ENCODE assay signal across 29 cellular contexts in the genomic region with DNA sequence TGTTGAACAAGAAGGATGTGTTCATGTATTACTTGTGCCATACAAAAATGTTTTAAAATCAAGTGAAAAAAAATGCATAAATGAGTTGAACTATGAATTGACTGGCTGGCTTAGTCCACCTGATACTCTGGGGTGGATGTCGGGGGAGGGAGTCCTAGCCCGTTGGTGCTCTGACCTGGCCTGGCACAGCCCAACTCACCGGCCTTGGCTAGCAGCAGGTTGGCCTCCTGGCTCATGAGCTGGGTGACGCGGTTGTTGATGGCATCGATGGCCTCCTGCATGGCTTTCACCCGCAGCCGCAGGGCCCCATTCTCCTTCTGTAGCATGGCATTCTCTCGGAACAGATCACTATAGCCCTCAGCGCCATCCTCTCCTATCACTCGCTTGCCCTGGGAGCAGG. TPM values are rescaled to one million over a fixed set of nuclear protein-coding genes. Genes with fewer than 3 reads are reported as not detected.
DNase-seq lines count a peak whose midpoint lies in the region; ATAC-seq, FAIRE-seq and TF ChIP-seq lines count a peak whose summit lies in the region.
"Had no signal": no experiment of that assay in that cellular context is flagged by ENCODE, and none has a peak within 500 bp of the region (broad histone marks: within the 10 kb centered on the region; RNA-seq: fewer than 3 reads in every experiment).

No MANE protein-coding gene starts in this region.

- peak overlapping the region; percentile 34 for H3K27ac Mint-ChIP-seq in activated CD4-positive, alpha-beta T cell treated with anti-CD3 and anti-CD28 coated beads, Interleukin-2, amount 10 ng/mL, durations not matched to agents 24 days and 14 days
- no peak overlapping the region for H3K27ac Mint-ChIP-seq in activated CD4-positive, alpha-beta T cell treated with anti-CD3 and anti-CD28 coated beads, Interleukin-2, amount 10 ng/mL, durations not matched to agents 7 days and 5 days
- H3K27ac Mint-ChIP-seq in activated naive CD8-positive, alpha-beta T cell: peak overlapping the region; percentile 73
- H3K27ac Mint-ChIP-seq: HFFc6, mesothelial cell of epicardium had no signal

- no peaks in the 10 kb centered on the region for H3K27me3 ChIP-seq in pancreas
- H3K27me3 ChIP-seq: adrenal gland, esophagus squamous epithelium, heart right ventricle, neutrophil, tibial nerve had no signal

- peaks cover 10% of the 10 kb centered on the region for H3K4me1 Mint-ChIP-seq in activated CD4-positive, alpha-beta T cell treated with anti-CD3 and anti-CD28 coated beads, Interleukin-2, amount 10 ng/mL, durations not matched to agents 24 days and 14 days
- H3K4me1 Mint-ChIP-seq in activated CD4-positive, alpha-beta T cell treated with anti-CD3 and anti-CD28 coated beads, Interleukin-2, amount 10 ng/mL, durations not matched to agents 7 days and 5 days: no peaks in the 10 kb centered on the region
- H3K4me1 Mint-ChIP-seq in activated naive CD8-positive, alpha-beta T cell (ENCODE audit: low read depth): peaks cover 6% of the 10 kb centered on the region
- H3K4me1 Mint-ChIP-seq: brain, mesothelial cell of epicardium had no signal

- no peaks in the 10 kb centered on the region for H3K9me3 Mint-ChIP-seq in activated CD4-positive, alpha-beta T cell treated with anti-CD3 and anti-CD28 coated beads, Interleukin-2, amount 10 ng/mL, durations not matched to agents 24 days and 14 days
- H3K9me3 Mint-ChIP-seq in activated CD4-positive, alpha-beta T cell treated with anti-CD3 and anti-CD28 coated beads, Interleukin-2, amount 10 ng/mL, durations not matched to agents 7 days and 5 days: no peaks in the 10 kb centered on the region
- no peaks in the 10 kb centered on the region for H3K9me3 Mint-ChIP-seq in activated naive CD8-positive, alpha-beta T cell (ENCODE audit: low read depth)
- H3K9me3 Mint-ChIP-seq: brain; CD4-positive, alpha-beta memory T cell; HFFc6; mesothelial cell of epicardium had no signal

- no peaks in the 10 kb centered on the region for H3K9me3 ChIP-seq in pancreas
- H3K9me3 ChIP-seq: adrenal gland, esophagus squamous epithelium, heart right ventricle, neutrophil, prostate gland, tibial nerve had no signal

- H3K36me3 ChIP-seq in pancreas: no peaks in the 10 kb centered on the region
- H3K36me3 ChIP-seq: adrenal gland, prostate gland had no signal

- CTCF ChIA-PET in activated CD4-positive, alpha-beta T cell treated with anti-CD3 and anti-CD28 coated beads, Interleukin-2, amount 10 ng/mL, durations not matched to agents 7 days and 5 days (lab: Charles Lee): interaction anchor here (1.0 kb wide), 1 partner anchor 24 kb away, joined by 3 read pairs; no protein-coding TSS in a partner anchor

- no peaks in the 10 kb centered on the region for H3K27me3 Mint-ChIP-seq in activated CD4-positive, alpha-beta T cell treated with anti-CD3 and anti-CD28 coated beads, Interleukin-2, amount 10 ng/mL, durations not matched to agents 24 days and 14 days
- H3K27me3 Mint-ChIP-seq in activated CD4-positive, alpha-beta T cell treated with anti-CD3 and anti-CD28 coated beads, Interleukin-2, amount 10 ng/mL, durations not matched to agents 7 days and 5 days: no peaks in the 10 kb centered on the region
- no peaks in the 10 kb centered on the region for H3K27me3 Mint-ChIP-seq in activated naive CD8-positive, alpha-beta T cell
- H3K27me3 Mint-ChIP-seq: brain; CD4-positive, alpha-beta memory T cell had no signal

- peaks cover 61% of the 10 kb centered on the region for H3K36me3 Mint-ChIP-seq in activated CD4-positive, alpha-beta T cell treated with anti-CD3 and anti-CD28 coated beads, Interleukin-2, amount 10 ng/mL, durations not matched to agents 24 days and 14 days (ENCODE audit: low read depth)
- peaks cover 68% of the 10 kb centered on the region for H3K36me3 Mint-ChIP-seq in activated CD4-positive, alpha-beta T cell treated with anti-CD3 and anti-CD28 coated beads, Interleukin-2, amount 10 ng/mL, durations not matched to agents 7 days and 5 days (ENCODE audit: low read depth)
- peaks cover 11% of the 10 kb centered on the region for H3K36me3 Mint-ChIP-seq in activated naive CD8-positive, alpha-beta T cell

- peaks cover 0 to 4% (median 0%) of the 10 kb centered on the region in 3 donors for H3K4me1 ChIP-seq in pancreas
- H3K4me1 ChIP-seq: adrenal gland, esophagus squamous epithelium, foreskin keratinocyte, heart right ventricle, prostate gland, tibial nerve had no signal

- POLR2A ChIA-PET in activated CD4-positive, alpha-beta T cell treated with anti-CD3 and anti-CD28 coated beads, Interleukin-2, amount 10 ng/mL, durations not matched to agents 7 days and 5 days (lab: Charles Lee): no interaction called here

- no peak for DNase-seq in activated CD4-positive, alpha-beta T cell treated with anti-CD3 and anti-CD28 coated beads, Interleukin-2, amount 10 ng/mL, durations not matched to agents 24 days and 14 days
- DNase-seq in activated CD4-positive, alpha-beta T cell treated with anti-CD3 and anti-CD28 coated beads, Interleukin-2, amount 10 ng/mL, durations not matched to agents 7 days and 5 days: no peak
- peak; percentile 42 for DNase-seq in DMS153 treated with DMSO at 0.1 percent for 48 hours (lab: John Stamatoyannopoulos, UW; ENCODE audit: unreplicated experiment)
- DNase-seq in pancreas: peak; percentile 50 to 89 (median 84)
- DNase-seq in COLO668 (lab: John Stamatoyannopoulos, UW; ENCODE audit: unreplicated experiment): no peak
- DNase-seq: activated effector memory CD4-positive, alpha-beta T cell treated with Interleukin-2 at 50 U/mL for 16 hours; AML-193; CD4-positive, alpha-beta memory T cell; esophagus squamous epithelium; foreskin keratinocyte; GM23248; heart right ventricle; HFFc6; IMR-90; NCI-H524; NK-92 treated with Interleukin-12 subunit alpha and Interleukin-12 subunit beta, amount 100 ng/mL, for 24 hours; stimulated activated CD4-positive, alpha-beta T cell treated with anti-CD3 and anti-CD28 coated beads, Interleukin-12 subunit alpha, Interleukin-12 subunit beta, amount 100 ng/mL, for 4 hours; stimulated activated CD4-positive, alpha-beta T cell treated with anti-CD3 and anti-CD28 coated beads, Interleukin-2, amount 100 ng/mL, for 48 hours had no signal

- H3K4me3 ChIP-seq in pancreas: no peak overlapping the region
- H3K4me3 ChIP-seq: adrenal gland, esophagus squamous epithelium, GM23248, heart right ventricle, prostate gland, tibial nerve had no signal

- no peak overlapping the region for H3K4me3 Mint-ChIP-seq in activated CD4-positive, alpha-beta T cell treated with anti-CD3 and anti-CD28 coated beads, Interleukin-2, amount 10 ng/mL, durations not matched to agents 24 days and 14 days
- H3K4me3 Mint-ChIP-seq in activated CD4-positive, alpha-beta T cell treated with anti-CD3 and anti-CD28 coated beads, Interleukin-2, amount 10 ng/mL, durations not matched to agents 7 days and 5 days: no peak overlapping the region
- H3K4me3 Mint-ChIP-seq in activated naive CD8-positive, alpha-beta T cell: no peak overlapping the region
- H3K4me3 Mint-ChIP-seq: brain; CD4-positive, alpha-beta memory T cell; HFFc6; mesothelial cell of epicardium had no signal

- FAIRE-seq in pancreas (lab: Jason Lieb, UNC): no peak
- FAIRE-seq: keratinocyte had no signal

- intact Hi-C loops in activated CD4-positive, alpha-beta T cell treated with anti-CD3 and anti-CD28 coated beads, Interleukin-2, amount 10 ng/mL, durations not matched to agents 24 days and 14 days (cut with micrococcal nuclease): no loop called here
- intact Hi-C loops in pancreas (cut with DNase I): no loop called here

- no peak for TF ChIP-seq CTCF in pancreas (IDR thresholded peaks at IDR 0.05)

- ATAC-seq in pancreas (peak; percentile 92 to 99 (median 99)), HG02763 (IDR thresholded peaks at IDR 0.05; ENCODE audit: unreplicated experiment) (no peak), GM18511 (IDR thresholded peaks at IDR 0.05; ENCODE audit: unreplicated experiment) (no peak)
- ATAC-seq: foreskin keratinocyte, sciatic nerve had no signal

- 39 to 64% methylated on average over 11 of the region's 11 CpGs for WGBS in pancreas, 2 donors

- no peak overlapping the region for H3K27ac ChIP-seq in pancreas
- H3K27ac ChIP-seq: adrenal gland, esophagus squamous epithelium, foreskin keratinocyte, GM23248, heart right ventricle, neutrophil, prostate gland, tibial nerve had no signal

RNA-seq across cellular contexts. Expression of a gene that starts 21.6 kb away (rescaled TPM):
- 48.3 and 49.3 TPM in 2 replicates for total RNA-seq in activated CD4-positive, alpha-beta T cell treated with anti-CD3 and anti-CD28 coated beads, Interleukin-2, amount 10 ng/mL, durations not matched to agents 24 days and 14 days
- 100 to 1,000 TPM; 104 to 107 TPM for total RNA-seq in activated CD4-positive, alpha-beta T cell treated with anti-CD3 and anti-CD28 coated beads, Interleukin-2, amount 10 ng/mL, durations not matched to agents 7 days and 5 days
- total RNA-seq in pancreas: 1 to 10 TPM in 2 of 6 donors, under 1 TPM in 4; 0.51 to 2.5 (median 0.93) TPM
- 1 to 10 TPM in 1 of 2 donors, under 1 TPM in 1; 0.84 to 1.0 TPM for polyA plus RNA-seq in pancreas
- total RNA-seq: GM23248, HFFc6 had no signal

Comparison
In these comparisons a context has a peak if more than half of its experiments do, and no peak if none do; other contexts are left out.
1. DNase-seq: peak in DMS153 treated with DMSO at 0.1 percent for 48 hours (single experiment) and pancreas (6 of 6); none in activated CD4-positive, alpha-beta T cell treated with anti-CD3 and anti-CD28 coated beads, Interleukin-2, amount 10 ng/mL, durations not matched to agents 24 days and 14 days (single experiment), activated CD4-positive, alpha-beta T cell treated with anti-CD3 and anti-CD28 coated beads, Interleukin-2, amount 10 ng/mL, durations not matched to agents 7 days and 5 days (single experiment) and COLO668 (single experiment).
2. ATAC-seq: peak in pancreas (4 of 4); none in HG02763 (single experiment) and GM18511 (single experiment).
3. RNA of a gene that starts 21.6 kb away (total RNA-seq): 104 to 107 TPM in activated CD4-positive, alpha-beta T cell treated with anti-CD3 and anti-CD28 coated beads, Interleukin-2, amount 10 ng/mL, durations not matched to agents 7 days and 5 days and 48.3 to 49.3 TPM in activated CD4-positive, alpha-beta T cell treated with anti-CD3 and anti-CD28 coated beads, Interleukin-2, amount 10 ng/mL, durations not matched to agents 24 days and 14 days; 0.51 to 2.5 TPM in pancreas; every median in the first group is over 10 times any median in the second.